In the genomic region with DNA sequence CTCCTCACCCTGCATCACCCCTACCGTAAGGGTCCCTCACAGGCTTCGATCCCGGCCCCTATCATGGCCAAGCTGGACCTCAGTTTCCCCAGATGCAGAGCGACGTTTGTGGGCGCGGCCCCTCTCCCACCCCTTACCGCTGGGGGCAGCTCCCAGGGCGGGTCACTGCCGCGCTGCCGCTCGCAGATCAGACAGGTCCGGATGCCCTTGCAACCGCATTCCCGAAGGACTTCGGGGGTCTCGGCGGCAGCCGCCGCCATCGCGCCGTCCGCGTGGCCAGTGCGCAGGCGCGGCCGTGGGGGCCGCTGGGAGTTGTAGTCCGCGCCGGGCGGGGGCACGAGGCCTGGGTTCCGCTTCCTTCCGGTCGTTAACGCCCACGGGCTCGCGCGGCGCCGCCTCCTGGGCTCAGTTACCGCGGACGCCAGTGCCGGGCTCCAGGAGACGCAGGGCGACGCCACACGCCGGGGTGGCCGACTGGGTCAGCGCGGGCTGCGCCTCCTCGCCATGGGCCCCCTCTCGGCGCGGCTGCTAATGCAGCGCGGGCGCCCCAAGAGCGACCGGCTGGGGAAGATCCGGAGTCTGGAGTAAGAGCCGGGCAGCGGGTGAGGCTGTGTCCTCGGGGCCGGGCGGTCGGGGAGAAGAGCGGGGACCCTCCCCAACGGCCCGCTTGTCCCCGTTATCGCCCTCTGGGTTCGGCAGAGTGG, we compare ENCODE assay signal across 8 cellular contexts. TPM values are rescaled to one million over a fixed set of nuclear protein-coding genes. Genes with fewer than 3 reads are reported as not detected.
DNase-seq lines count a peak whose midpoint lies in the region; ATAC-seq and TF ChIP-seq lines count a peak whose summit lies in the region.

A gene with protein sequence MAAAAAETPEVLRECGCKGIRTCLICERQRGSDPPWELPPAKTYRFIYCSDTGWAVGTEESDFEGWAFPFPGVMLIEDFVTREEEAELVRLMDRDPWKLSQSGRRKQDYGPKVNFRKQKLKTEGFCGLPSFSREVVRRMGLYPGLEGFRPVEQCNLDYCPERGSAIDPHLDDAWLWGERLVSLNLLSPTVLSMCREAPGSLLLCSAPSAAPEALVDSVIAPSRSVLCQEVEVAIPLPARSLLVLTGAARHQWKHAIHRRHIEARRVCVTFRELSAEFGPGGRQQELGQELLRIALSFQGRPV (minus strand): TSS at position 287 of the 704 bp plus-strand sequence. CDS start 27 bp downstream, at position 260.
A gene (plus strand): TSS at position 408 of the 704 bp plus-strand sequence. CDS start 97 bp downstream, at position 505.

- H3K27me3 ChIP-seq in RWPE2 (ENCODE audit: insufficient read depth, poor library complexity, severe bottlenecking), result no peaks in the 10 kb centered on the region

- no peaks in the 10 kb centered on the region for H3K9me3 ChIP-seq in RWPE2 (ENCODE audit: severe bottlenecking)

- TF ChIP-seq CTCF in LNCaP clone FGC (IDR thresholded peaks at IDR 0.05; ENCODE audit: control insufficient read depth, extremely low read depth, insufficient read depth) (peak; percentile 26), RWPE2 (IDR thresholded peaks at IDR 0.05; ENCODE audit: poor library complexity, severe bottlenecking) (peak; percentile 20), fibroblast of the aortic adventitia (IDR thresholded peaks at IDR 0.05; ENCODE audit: insufficient read depth, low read length) (no peak), nephron progenitor cell (IDR thresholded peaks at IDR 0.05) (peak; percentile 31)

- H3K27ac ChIP-seq in RWPE2 (ENCODE audit: poor library complexity, severe bottlenecking), result peak within 1 kb of the TSS; percentile 30

- H3K27me3 Mint-ChIP-seq in activated T-helper 2 cell treated with anti-CD3 and anti-CD28 coated beads, Interferon-gamma antibody, Interleukin-2, Interleukin-4, amounts not matched to agents 10 μg/mL and 5 μg/mL and 100 μg/mL, durations not matched to agents 14 hours and 24 hours and 36 hours (ENCODE audit: low read depth), result no peaks in the 10 kb centered on the region
- H3K27me3 Mint-ChIP-seq in nephron progenitor cell (ENCODE audit: low read depth, poor library complexity), result peaks cover 3% of the 10 kb centered on the region
- H3K27me3 Mint-ChIP-seq in stimulated activated naive CD8-positive, alpha-beta T cell treated with anti-CD3 and anti-CD28 coated beads, Interleukin-15, Interleukin-2, amounts not matched to agents 100 ng/mL and 50 ng/mL, for 24 hours, result no peaks in the 10 kb centered on the region

- H3K4me3 Mint-ChIP-seq in activated T-helper 2 cell treated with anti-CD3 and anti-CD28 coated beads, Interferon-gamma antibody, Interleukin-2, Interleukin-4, amounts not matched to agents 10 μg/mL and 5 μg/mL and 100 μg/mL, durations not matched to agents 14 hours and 24 hours and 36 hours (ENCODE audit: low read depth), result peak within 1 kb of the TSS; percentile 90
- H3K4me3 Mint-ChIP-seq in nephron progenitor cell, result peak within 1 kb of the TSS; percentile 97
- peak within 1 kb of the TSS; percentile 93 for H3K4me3 Mint-ChIP-seq in stimulated activated naive CD8-positive, alpha-beta T cell treated with anti-CD3 and anti-CD28 coated beads, Interleukin-15, Interleukin-2, amounts not matched to agents 100 ng/mL and 50 ng/mL, for 24 hours

- DNase-seq in ELF-1 (ENCODE audit: low read depth, low spot score), result peak; percentile 91
- DNase-seq in H4 (ENCODE audit: low spot score), result peak; percentile 89
- peak; percentile 59 for DNase-seq in LNCaP clone FGC (ENCODE audit: low read depth)
- DNase-seq in RWPE2 (ENCODE audit: low spot score), result peak; percentile 90
- peak; percentile 92 for DNase-seq in activated T-helper 2 cell treated with anti-CD3 and anti-CD28 coated beads, Interferon-gamma antibody, Interleukin-2, Interleukin-4, amounts not matched to agents 10 μg/mL and 5 μg/mL and 100 μg/mL, durations not matched to agents 14 hours and 24 hours and 36 hours (ENCODE audit: low spot score)
- DNase-seq in fibroblast of the aortic adventitia (ENCODE audit: low read depth), result peak; percentile 87
- DNase-seq in nephron progenitor cell, result peak; percentile 95

- peak within 1 kb of the TSS; percentile 97 for H3K4me3 ChIP-seq in LNCaP clone FGC (ENCODE audit: low read depth, low read length)
- H3K4me3 ChIP-seq in RWPE2 (ENCODE audit: severe bottlenecking), result peak within 1 kb of the TSS; percentile 86
- H3K4me3 ChIP-seq in fibroblast of the aortic adventitia (ENCODE audit: low read depth, low read length), result peak within 1 kb of the TSS; percentile 100

- no peaks in the 10 kb centered on the region for H3K9me3 Mint-ChIP-seq in activated T-helper 2 cell treated with anti-CD3 and anti-CD28 coated beads, Interferon-gamma antibody, Interleukin-2, Interleukin-4, amounts not matched to agents 10 μg/mL and 5 μg/mL and 100 μg/mL, durations not matched to agents 14 hours and 24 hours and 36 hours
- H3K9me3 Mint-ChIP-seq in nephron progenitor cell, result no peaks in the 10 kb centered on the region
- no peaks in the 10 kb centered on the region for H3K9me3 Mint-ChIP-seq in stimulated activated naive CD8-positive, alpha-beta T cell treated with anti-CD3 and anti-CD28 coated beads, Interleukin-15, Interleukin-2, amounts not matched to agents 100 ng/mL and 50 ng/mL, for 24 hours

- intact Hi-C loops in activated T-helper 2 cell treated with anti-CD3 and anti-CD28 coated beads, Interferon-gamma antibody, Interleukin-2, Interleukin-4, amounts not matched to agents 10 μg/mL and 5 μg/mL and 100 μg/mL, durations not matched to agents 14 hours and 24 hours and 36 hours (cut with micrococcal nuclease), result loop anchor here (1.0 to 5.0 kb wide), 3 partner anchors 31 to 67 kb away; a partner anchor contains a TSS

- H3K36me3 Mint-ChIP-seq in activated T-helper 2 cell treated with anti-CD3 and anti-CD28 coated beads, Interferon-gamma antibody, Interleukin-2, Interleukin-4, amounts not matched to agents 10 μg/mL and 5 μg/mL and 100 μg/mL, durations not matched to agents 14 hours and 24 hours and 36 hours (ENCODE audit: low read depth), result peaks cover 5% of the 10 kb centered on the region
- peaks cover 17% of the 10 kb centered on the region for H3K36me3 Mint-ChIP-seq in nephron progenitor cell (ENCODE audit: low read depth)
- peaks cover 9% of the 10 kb centered on the region for H3K36me3 Mint-ChIP-seq in stimulated activated naive CD8-positive, alpha-beta T cell treated with anti-CD3 and anti-CD28 coated beads, Interleukin-15, Interleukin-2, amounts not matched to agents 100 ng/mL and 50 ng/mL, for 24 hours (ENCODE audit: low read depth)

- no peaks in the 10 kb centered on the region for H3K4me1 ChIP-seq in RWPE2 (ENCODE audit: insufficient read depth, poor library complexity, severe bottlenecking)

- H3K36me3 ChIP-seq in RWPE2 (ENCODE audit: low read depth), result peaks cover 7% of the 10 kb centered on the region

- peak; percentile 86 for ATAC-seq in RWPE2 (ENCODE audit: low read depth)

- H3K4me1 Mint-ChIP-seq in activated T-helper 2 cell treated with anti-CD3 and anti-CD28 coated beads, Interferon-gamma antibody, Interleukin-2, Interleukin-4, amounts not matched to agents 10 μg/mL and 5 μg/mL and 100 μg/mL, durations not matched to agents 14 hours and 24 hours and 36 hours (ENCODE audit: low read depth), result peaks cover 21% of the 10 kb centered on the region
- H3K4me1 Mint-ChIP-seq in nephron progenitor cell, result peaks cover 31% of the 10 kb centered on the region
- peaks cover 29% of the 10 kb centered on the region for H3K4me1 Mint-ChIP-seq in stimulated activated naive CD8-positive, alpha-beta T cell treated with anti-CD3 and anti-CD28 coated beads, Interleukin-15, Interleukin-2, amounts not matched to agents 100 ng/mL and 50 ng/mL, for 24 hours (ENCODE audit: low read depth)

- peak within 1 kb of the TSS; percentile 83 for H3K27ac Mint-ChIP-seq in activated T-helper 2 cell treated with anti-CD3 and anti-CD28 coated beads, Interferon-gamma antibody, Interleukin-2, Interleukin-4, amounts not matched to agents 10 μg/mL and 5 μg/mL and 100 μg/mL, durations not matched to agents 14 hours and 24 hours and 36 hours
- H3K27ac Mint-ChIP-seq in nephron progenitor cell, result peak within 1 kb of the TSS; percentile 80
- H3K27ac Mint-ChIP-seq in stimulated activated naive CD8-positive, alpha-beta T cell treated with anti-CD3 and anti-CD28 coated beads, Interleukin-15, Interleukin-2, amounts not matched to agents 100 ng/mL and 50 ng/mL, for 24 hours, result peak within 1 kb of the TSS; percentile 87

RNA-seq across cellular contexts. Expression of the first gene that starts in this region (rescaled TPM):
- total RNA-seq in H4 (2014; rRNA removed; shearing (Covaris generic)), result 45.7 and 52.7 TPM in 2 replicates
- 8.9 and 10.0 TPM in 2 replicates for total RNA-seq in activated T-helper 2 cell treated with anti-CD3 and anti-CD28 coated beads, Interferon-gamma antibody, Interleukin-2, Interleukin-4, amounts not matched to agents 10 μg/mL and 5 μg/mL and 100 μg/mL, durations not matched to agents 14 hours and 24 hours and 36 hours
- total RNA-seq in fibroblast of the aortic adventitia (ENCODE audit: low replicate concordance), result 8.0 and 15.9 TPM in 2 replicates

RNA-seq across cellular contexts. Expression of the second gene that starts in this region (rescaled TPM):
- 30.6 and 42.1 TPM in 2 replicates for total RNA-seq in H4 (2014; rRNA removed; shearing (Covaris generic))
- 21.8 and 22.0 TPM in 2 replicates for total RNA-seq in activated T-helper 2 cell treated with anti-CD3 and anti-CD28 coated beads, Interferon-gamma antibody, Interleukin-2, Interleukin-4, amounts not matched to agents 10 μg/mL and 5 μg/mL and 100 μg/mL, durations not matched to agents 14 hours and 24 hours and 36 hours
- 18.6 and 35.7 TPM in 2 replicates for total RNA-seq in fibroblast of the aortic adventitia (ENCODE audit: low replicate concordance)

Comparison
In these comparisons a context has a peak if more than half of its experiments do, and no peak if none do; other contexts are left out.
1. Peak in every context shown above with its lines: DNase-seq, ATAC-seq, H3K4me3 ChIP-seq and H3K27ac ChIP-seq.